1 cellular context compared by ENCODE assay signal in the genomic region with DNA sequence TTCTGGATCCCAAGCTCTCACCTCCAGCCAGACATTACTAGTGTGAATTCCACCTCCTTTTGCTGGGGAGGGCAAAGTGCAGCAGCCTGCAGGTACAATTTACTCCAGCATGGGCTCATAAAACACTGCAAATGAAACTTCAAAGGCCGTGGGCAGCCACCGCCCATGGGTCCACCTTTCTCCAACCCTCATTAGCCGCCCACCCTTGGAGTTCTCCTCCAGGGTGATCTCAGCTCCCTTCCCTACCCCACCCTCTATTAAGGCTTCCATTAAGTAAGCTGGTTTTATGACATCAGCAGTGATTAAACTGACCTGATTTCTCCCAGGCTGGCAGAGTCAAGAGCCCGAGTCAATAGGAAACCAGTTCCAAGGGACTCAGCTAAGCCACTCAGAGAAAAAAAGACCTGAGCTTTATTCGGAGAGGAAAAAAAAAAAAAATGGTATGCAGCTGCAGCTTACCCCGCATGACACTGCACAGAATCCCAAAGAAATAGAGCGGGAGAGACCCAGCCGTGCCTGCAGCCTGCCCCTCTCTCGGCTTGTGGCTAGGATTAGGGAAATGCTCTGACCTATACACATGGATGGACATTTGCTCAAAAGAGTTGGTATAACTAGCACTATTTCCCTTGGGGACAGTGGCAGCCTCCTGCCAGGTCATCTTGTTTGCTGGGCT.
A peak's percentile ranks its signal among the peaks of the same experiment; 100 is the strongest.
TF ChIP-seq lines count a peak whose summit lies in the region.

No MANE protein-coding gene starts in this region.

TF ChIP-seq in liver, 16 proteins besides CTCF, POLR2A, EP300 and RAD21 (continued from another document):
- TF ChIP-seq ATF3 (IDR thresholded peaks at IDR 0.05) (no peak), HNF4G (IDR thresholded peaks at IDR 0.05) (peak; percentile 52), FOXA2 (IDR thresholded peaks at IDR 0.05) (peak; percentile 29)
- TF ChIP-seq, protein P1, sequence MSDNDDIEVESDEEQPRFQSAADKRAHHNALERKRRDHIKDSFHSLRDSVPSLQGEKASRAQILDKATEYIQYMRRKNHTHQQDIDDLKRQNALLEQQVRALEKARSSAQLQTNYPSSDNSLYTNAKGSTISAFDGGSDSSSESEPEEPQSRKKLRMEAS (IDR thresholded peaks at IDR 0.05) = no peak
